29 cellular contexts compared by ENCODE assay signal in genomic region chr2:44935854-44936185, GRCh38. TPM values are rescaled to one million over a fixed set of nuclear protein-coding genes. Genes with fewer than 3 reads are reported as not detected.
DNase-seq lines count a peak whose midpoint lies in the region; ATAC-seq and TF ChIP-seq lines count a peak whose summit lies in the region.
"Had no signal": no experiment of that assay in that cellular context is flagged by ENCODE, and none has a peak within 500 bp of the region (broad histone marks: within the 10 kb centered on the region; RNA-seq: fewer than 3 reads in every experiment).

No MANE protein-coding gene starts in this region.

- in situ Hi-C loops in gastrocnemius medialis (cut with MboI; ENCODE audit: low sequenced_read_pairs in 4 of 4) (loop anchor here in 1 of 4 donors (25.0 kb wide), 1 partner anchor 899 kb away; no protein-coding TSS in a partner anchor), transverse colon (cut with MboI; ENCODE audit: low pct_ligation_motif_present in 1 of 4, low pct_unique_long_range_greater_than_20kb in 1 of 4, low sequenced_read_pairs in 3 of 4) (no loop called here)

- POLR2A ChIA-PET in SK-N-SH (lab: Yijun Ruan, JAX): interaction anchor here (0.8 to 3.4 kb wide), 6 partner anchors 10 to 248 kb away, joined by 3 to 16 read pairs (median 5); no protein-coding TSS in a partner anchor

- peaks cover 8% of the 10 kb centered on the region for H3F3A ChIP-seq in SK-N-SH (replicated peaks; ENCODE audit: insufficient read depth)

- intact Hi-C loops in gastrocnemius medialis (cut with DNase I; ENCODE audit: low total_unique reads): no loop called here
- intact Hi-C loops in transverse colon (cut with DNase I; ENCODE audit: low total_unique reads): no loop called here

- H3K9me3 ChIP-seq in SK-N-SH: no peaks in the 10 kb centered on the region
- H3K9me3 ChIP-seq in iPS-18a (ENCODE audit: control insufficient read depth, low read depth, low read length): no peaks in the 10 kb centered on the region
- H3K9me3 ChIP-seq in gastrocnemius medialis: no peaks in the 10 kb centered on the region
- no peaks in the 10 kb centered on the region for H3K9me3 ChIP-seq in transverse colon
- H3K9me3 ChIP-seq: A549, left lung, thyroid gland had no signal

- WGBS in SK-N-SH (ENCODE audit: low lambda C conversion rate): 44% methylated on average over 16 of the region's 16 CpGs
- WGBS in transverse colon (ENCODE audit: low coverage in 1 of 2), 2 donors: 9% methylated on average over 15 of the region's 16 CpGs; no CpG with 5 or more reads in 1 of the 2 donors

- H3K4me1 ChIP-seq in SK-N-SH (ENCODE audit: control insufficient read depth in 1 of 2, insufficient read depth in 2 of 2, low read depth in 1 of 2, low read length in 1 of 2) (peaks cover 0 to 46% of the 10 kb centered on the region in 2 experiments; a peak in 2 of 4 replicates), iPS-18a (ENCODE audit: control insufficient read depth, low read depth, low read length) (peaks cover 55% of the 10 kb centered on the region), gastrocnemius medialis (peaks cover 11 to 31% of the 10 kb centered on the region in 2 donors), transverse colon (peaks cover 14 to 55% (median 35%) of the 10 kb centered on the region in 4 donors)

- DNase-seq in SK-N-SH: peak; percentile 83
- DNase-seq in NCI-H69 (lab: John Stamatoyannopoulos, UW): peak; percentile 66
- no peak for DNase-seq in gastrocnemius medialis
- no peak for DNase-seq in transverse colon
- DNase-seq: activated CD4-positive, alpha-beta T cell treated with anti-CD3 and anti-CD28 coated beads for 36 hours; activated naive CD4-positive, alpha-beta T cell treated with Interleukin-2 at 50 U/mL for 16 hours; activated T-cell treated with anti-CD3 and anti-CD28 coated beads, Interleukin-2, amount 50 U/mL, for 4 hours; amygdala; cortex of kidney; NCI-H1436 treated with DMSO at 0.1 percent for 48 hours; NCI-H2171; NCI-H526 treated with DMSO at 0.1 percent for 48 hours; Right ventricle myocardium superior; stimulated activated CD4-positive, alpha-beta T cell treated with anti-CD3 and anti-CD28 coated beads, Interleukin-2, amount 100 ng/mL, for 48 hours; stimulated activated naive CD4-positive, alpha-beta T cell treated with Interleukin-2 at 50 U/mL for 16 hours; T-cell; thyroid gland had no signal

- H3K27ac ChIP-seq in SK-N-SH (ENCODE audit: low read depth in 2 of 2, low read length in 1 of 2) (peak overlapping the region in 1 of 2 experiments; percentile 92; a peak in 2 of 4 replicates), iPS-18a (ENCODE audit: low read length) (no peak overlapping the region), gastrocnemius medialis (no peak overlapping the region), transverse colon (no peak overlapping the region)
- H3K27ac ChIP-seq: A549, BLaER1, cardiac muscle cell, left lung, thyroid gland had no signal

- TF ChIP-seq POLR2A in gastrocnemius medialis (IDR thresholded peaks at IDR 0.05) (no peak), transverse colon (IDR thresholded peaks at IDR 0.05) (no peak)

- H3K9ac ChIP-seq in SK-N-SH (no peak overlapping the region), iPS-18a (ENCODE audit: low read length) (no peak overlapping the region)
- H3K9ac ChIP-seq: BLaER1 had no signal

- TF ChIP-seq EP300 in SK-N-SH (IDR thresholded peaks at IDR 0.05; ENCODE audit: borderline replicate concordance in 1 of 2, low read depth in 1 of 2, low read length in 1 of 2) (no peak), transverse colon (IDR thresholded peaks at IDR 0.05; ENCODE audit: low read depth) (no peak)

- H3K9me2 ChIP-seq in SK-N-SH: no peaks in the 10 kb centered on the region

- peak overlapping the region; percentile 94 for H3K4me2 ChIP-seq in SK-N-SH
- H3K4me2 ChIP-seq: A549 had no signal

- no peaks in the 10 kb centered on the region for H4K20me1 ChIP-seq in SK-N-SH (ENCODE audit: insufficient read depth)

- no peaks in the 10 kb centered on the region for H3K79me2 ChIP-seq in SK-N-SH (ENCODE audit: insufficient read depth)

- no peak for TF ChIP-seq RAD21 in SK-N-SH (IDR thresholded peaks at IDR 0.05; ENCODE audit: low read length)

- TF ChIP-seq CTCF in SK-N-SH (IDR thresholded peaks at IDR 0.05): no peak
- TF ChIP-seq CTCF in gastrocnemius medialis (IDR thresholded peaks at IDR 0.05 in 4 of 5, conservative IDR thresholded peaks at IDR 0.05 in 1 of 5): no peak
- no peak for TF ChIP-seq CTCF in transverse colon (IDR thresholded peaks at IDR 0.05)

- no peak overlapping the region for H2AFZ ChIP-seq in SK-N-SH (ENCODE audit: low read depth)

- ATAC-seq in SK-N-SH treated with all-trans-retinoic acid at 6 μM for 48 hours (no peak; the same call in 2 of the 3 replicates), gastrocnemius medialis (no peak), HG02623 (IDR thresholded peaks at IDR 0.05; ENCODE audit: unreplicated experiment) (no peak), HG02759 (IDR thresholded peaks at IDR 0.05; ENCODE audit: unreplicated experiment) (no peak)
- ATAC-seq: A549; activated CD4-positive, alpha-beta T cell treated with anti-CD3 and anti-CD28 coated beads for 36 hours; activated T-cell treated with anti-CD3 and anti-CD28 coated beads, Interleukin-2, amount 50 U/mL, for 4 hours; left lung; T-cell had no signal

- CTCF ChIA-PET in SK-N-SH (lab: Yijun Ruan, JAX): interaction anchor here (0.9 to 7.6 kb wide), 11 partner anchors 20 to 892 kb away, joined by 3 to 83 read pairs (median 6); no protein-coding TSS in a partner anchor

- H3K4me3 ChIP-seq in SK-N-SH (ENCODE audit: low read depth in 2 of 2, low read length in 1 of 2): peak overlapping the region; percentile 62 to 67; a peak in 3 of 4 replicates
- H3K4me3 ChIP-seq in iPS-18a (ENCODE audit: low read length): peak overlapping the region; percentile 50
- peak overlapping the region in 3 of 4 donors; percentile 35 to 55 (median 50) for H3K4me3 ChIP-seq in gastrocnemius medialis
- no peak overlapping the region for H3K4me3 ChIP-seq in transverse colon
- H3K4me3 ChIP-seq: A549, cardiac muscle cell, left lung, smooth muscle cell, thyroid gland had no signal

- H3K36me3 ChIP-seq in SK-N-SH (replicated peaks in 1 of 2; ENCODE audit: control insufficient read depth in 1 of 2, insufficient read depth in 2 of 2, low read length in 1 of 2): no peaks in the 10 kb centered on the region
- H3K36me3 ChIP-seq in iPS-18a (ENCODE audit: control insufficient read depth, low read depth, low read length): no peaks in the 10 kb centered on the region
- H3K36me3 ChIP-seq in gastrocnemius medialis: no peaks in the 10 kb centered on the region
- no peaks in the 10 kb centered on the region for H3K36me3 ChIP-seq in transverse colon
- H3K36me3 ChIP-seq: BLaER1, cardiac muscle cell, left lung, thyroid gland had no signal

- peaks cover 74% of the 10 kb centered on the region for H3K27me3 ChIP-seq in SK-N-SH (ENCODE audit: insufficient read depth)
- H3K27me3 ChIP-seq in iPS-18a (ENCODE audit: control insufficient read depth, insufficient read depth, low read length): peaks cover 100% of the 10 kb centered on the region
- peaks cover 86 to 100% (median 98%) of the 10 kb centered on the region in 3 donors for H3K27me3 ChIP-seq in gastrocnemius medialis
- peaks cover 100% of the 10 kb centered on the region for H3K27me3 ChIP-seq in transverse colon

TF ChIP-seq in SK-N-SH, 30 proteins besides CTCF, POLR2A, EP300 and RAD21:
- TF ChIP-seq MEF2A (IDR thresholded peaks at IDR 0.05; ENCODE audit: borderline replicate concordance, low read depth) (no peak), EZH2phosphoT487 (IDR thresholded peaks at IDR 0.05; ENCODE audit: borderline replicate concordance, low read depth) (no peak), PBX3 (IDR thresholded peaks at IDR 0.05) (no peak)

TF ChIP-seq in SK-N-SH treated with all-trans-retinoic acid at 6 μM for 48 hours, 23 proteins besides CTCF, POLR2A, EP300 and RAD21 (continues in another document):
- TF ChIP-seq ZFP3 (CRISPR knock-in tag; IDR thresholded peaks at IDR 0.05) (no peak), SNAI2 (CRISPR knock-in tag; IDR thresholded peaks at IDR 0.05) (no peak), OSR1 (CRISPR knock-in tag; IDR thresholded peaks at IDR 0.05) (no peak), RARB (CRISPR knock-in tag; IDR thresholded peaks at IDR 0.05) (no peak), TSHZ2 (CRISPR knock-in tag; IDR thresholded peaks at IDR 0.05) (no peak), ZC3H10 (CRISPR knock-in tag; IDR thresholded peaks at IDR 0.05) (no peak)

RNA-seq across cellular contexts. Expression of gene SIX3, which starts 5.7 kb away (rescaled TPM):
- polyA plus RNA-seq in SK-N-SH (2012; rRNA removed): 0.58 and 0.67 TPM in 2 replicates
- polyA plus RNA-seq in SK-N-SH (2012; cell fraction: cytosol; rRNA removed): 0.98 and 2.1 TPM in 2 replicates
- polyA plus RNA-seq in SK-N-SH (2012; cell fraction: nucleus; rRNA removed): 0.77 and 1.7 TPM in 2 replicates
- total RNA-seq in gastrocnemius medialis (not detected), transverse colon (not detected)
- total RNA-seq: activated CD4-positive, alpha-beta T cell treated with anti-CD3 and anti-CD28 coated beads for 36 hours; cardiac muscle cell; Daoy; left lung; mononuclear cell; neural crest cell; Right ventricle myocardium superior; smooth muscle cell; thyroid gland had no signal
- polyA plus RNA-seq: cardiac muscle cell, smooth muscle cell had no signal

Comparison
In these comparisons a context has a peak if more than half of its experiments do, and no peak if none do; other contexts are left out.
1. DNase-seq: peak in SK-N-SH (single experiment) and NCI-H69 (single experiment); none in gastrocnemius medialis (0 of 2) and transverse colon (single experiment).
2. H3K4me3 ChIP-seq: peak in SK-N-SH (2 of 2), iPS-18a (single experiment) and gastrocnemius medialis (3 of 4); none in transverse colon (0 of 4).